In the genomic region with DNA sequence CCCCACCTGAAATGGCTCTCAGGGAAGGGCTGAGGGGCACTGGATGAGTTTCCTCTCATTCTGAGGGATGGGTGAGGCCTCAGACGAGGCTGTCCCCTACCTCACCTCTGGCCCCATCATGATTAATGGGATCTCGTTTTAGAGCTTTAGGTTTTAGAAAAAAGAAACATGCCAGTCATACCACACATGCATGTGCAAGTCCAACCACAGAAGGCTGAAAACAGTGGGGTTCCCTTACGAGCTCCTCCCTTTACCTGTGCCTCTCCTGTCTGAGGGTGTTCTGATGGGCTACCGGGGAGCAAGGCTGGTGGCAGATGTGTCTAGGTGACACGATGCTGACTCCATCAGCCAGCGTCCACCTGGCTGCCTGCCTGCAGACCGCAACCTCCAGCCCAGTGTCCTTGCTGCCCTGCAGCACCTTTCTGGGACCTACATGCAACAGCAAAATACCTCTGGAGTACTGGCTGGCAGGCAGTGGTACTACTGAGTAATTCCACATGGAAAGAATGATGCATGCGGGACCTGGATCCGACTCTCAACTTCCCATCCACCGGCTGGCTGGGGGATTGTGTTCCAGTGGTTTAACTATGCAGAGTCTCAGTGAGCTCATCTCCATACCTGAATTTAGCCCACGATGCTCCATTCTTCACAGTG, we compare ENCODE assay signal across 1 cellular context.
TF ChIP-seq lines count a peak whose summit lies in the region.

No MANE protein-coding gene starts in this region.

TF ChIP-seq in H1, 55 proteins besides CTCF, POLR2A, EP300 and RAD21:
- no peak for TF ChIP-seq TAF1 (IDR thresholded peaks at IDR 0.05; ENCODE audit: low read depth, low read length)
- TF ChIP-seq YY1 (IDR thresholded peaks at IDR 0.05; ENCODE audit: low read depth, low read length), result no peak
- TF ChIP-seq BACH1 (IDR thresholded peaks at IDR 0.05; ENCODE audit: low read length), result no peak
- TF ChIP-seq SP4 (IDR thresholded peaks at IDR 0.05; ENCODE audit: low read length), result no peak
- TF ChIP-seq, protein P1, sequence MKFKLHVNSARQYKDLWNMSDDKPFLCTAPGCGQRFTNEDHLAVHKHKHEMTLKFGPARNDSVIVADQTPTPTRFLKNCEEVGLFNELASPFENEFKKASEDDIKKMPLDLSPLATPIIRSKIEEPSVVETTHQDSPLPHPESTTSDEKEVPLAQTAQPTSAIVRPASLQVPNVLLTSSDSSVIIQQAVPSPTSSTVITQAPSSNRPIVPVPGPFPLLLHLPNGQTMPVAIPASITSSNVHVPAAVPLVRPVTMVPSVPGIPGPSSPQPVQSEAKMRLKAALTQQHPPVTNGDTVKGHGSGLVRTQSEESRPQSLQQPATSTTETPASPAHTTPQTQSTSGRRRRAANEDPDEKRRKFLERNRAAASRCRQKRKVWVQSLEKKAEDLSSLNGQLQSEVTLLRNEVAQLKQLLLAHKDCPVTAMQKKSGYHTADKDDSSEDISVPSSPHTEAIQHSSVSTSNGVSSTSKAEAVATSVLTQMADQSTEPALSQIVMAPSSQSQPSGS (IDR thresholded peaks at IDR 0.05; ENCODE audit: low read length), result no peak
- TF ChIP-seq EGR1 (IDR thresholded peaks at IDR 0.05; ENCODE audit: borderline replicate concordance, low read depth, low read length), result no peak
- TF ChIP-seq FOSL1 (IDR thresholded peaks at IDR 0.05; ENCODE audit: insufficient read depth, low read depth, low read length), result no peak
- no peak for TF ChIP-seq RFX5 (IDR thresholded peaks at IDR 0.05; ENCODE audit: borderline replicate concordance, low read depth, low read length)
- TF ChIP-seq, protein P2, sequence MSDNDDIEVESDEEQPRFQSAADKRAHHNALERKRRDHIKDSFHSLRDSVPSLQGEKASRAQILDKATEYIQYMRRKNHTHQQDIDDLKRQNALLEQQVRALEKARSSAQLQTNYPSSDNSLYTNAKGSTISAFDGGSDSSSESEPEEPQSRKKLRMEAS (IDR thresholded peaks at IDR 0.05), result no peak
- no peak for TF ChIP-seq SRF (IDR thresholded peaks at IDR 0.05; ENCODE audit: low read depth, low read length)
- no peak for TF ChIP-seq SIRT6 (IDR thresholded peaks at IDR 0.05; ENCODE audit: low read length)
